ENCODE assay signal across 25 cellular contexts in the genomic region with DNA sequence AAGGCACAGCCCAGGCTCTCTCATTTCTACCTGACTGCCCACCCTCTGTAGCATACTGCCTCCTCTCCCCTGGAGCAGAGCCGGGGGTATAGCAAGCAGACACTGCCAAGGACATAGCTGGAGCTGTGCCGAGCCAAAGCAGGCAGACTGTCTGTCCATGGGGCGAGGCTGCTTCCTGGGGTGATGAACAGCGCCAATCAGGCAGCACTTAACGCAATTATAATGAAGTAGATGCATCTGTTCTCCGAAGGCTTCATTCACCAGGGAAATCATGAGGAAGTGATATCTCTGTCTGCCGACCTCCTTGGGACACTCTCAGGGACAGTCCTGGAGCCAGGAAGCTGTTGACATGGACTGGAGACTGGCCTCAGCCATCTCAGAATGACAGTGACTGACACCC.
DNase-seq lines count a peak whose midpoint lies in the region; ATAC-seq and TF ChIP-seq lines count a peak whose summit lies in the region.
"Had no signal": no experiment of that assay in that cellular context is flagged by ENCODE, and none has a peak within 500 bp of the region (broad histone marks: within the 10 kb centered on the region; RNA-seq: fewer than 3 reads in every experiment).

No MANE protein-coding gene starts in this region.

- H3K27ac ChIP-seq in IMR-90 (ENCODE audit: insufficient read depth, low read length) (no peak overlapping the region), OCI-LY7 (ENCODE audit: low read depth, low read length, poor library complexity, severe bottlenecking) (no peak overlapping the region)
- H3K27ac ChIP-seq: body of pancreas, vagina had no signal

- no peak overlapping the region for H2BK20ac ChIP-seq in IMR-90 (ENCODE audit: low read depth, low read length)

- no peaks in the 10 kb centered on the region for H3K9me1 ChIP-seq in IMR-90 (ENCODE audit: insufficient read depth, low read length)

- no peak overlapping the region for H3K4ac ChIP-seq in IMR-90 (ENCODE audit: low read depth, low read length)

- no peak overlapping the region for H2AK9ac ChIP-seq in IMR-90 (replicated peaks; ENCODE audit: low read depth, low read length, poor library complexity)

- no peaks in the 10 kb centered on the region for H3K79me1 ChIP-seq in IMR-90 (ENCODE audit: low read depth in 1 of 2, low read length in 2 of 2)

- TF ChIP-seq POLR2A in IMR-90 (IDR thresholded peaks at IDR 0.05; ENCODE audit: low read depth, low read length): no peak

- H3K27ac Mint-ChIP-seq in glutamatergic neuron (ENCODE audit: unreplicated experiment): peak overlapping the region; percentile 85
- no peak overlapping the region for H3K27ac Mint-ChIP-seq in Calu3 (ENCODE audit: unreplicated experiment)
- H3K27ac Mint-ChIP-seq: activated B cell treated with CpG ODN at 0.5 μM for 24 hours; activated CD8-positive, alpha-beta memory T cell treated with anti-CD3 and anti-CD28 coated beads, Interleukin-2, amount 10 ng/mL, durations not matched to agents 7 days and 5 days; CD4-positive, alpha-beta memory T cell; naive thymus-derived CD4-positive, alpha-beta T cell; progenitor cell of endocrine pancreas had no signal

- no peak overlapping the region for H2AK5ac ChIP-seq in IMR-90 (ENCODE audit: low read depth, low read length)

- intact Hi-C loops in IMR-90 (cut with micrococcal nuclease): no loop called here
- intact Hi-C loops in Calu3 (cut with micrococcal nuclease; ENCODE audit: unreplicated experiment): no loop called here
- intact Hi-C loops in OCI-LY7 (cut with micrococcal nuclease; ENCODE audit: unreplicated experiment): no loop called here

- H3K14ac ChIP-seq in IMR-90 (replicated peaks; ENCODE audit: low read depth, low read length): no peak overlapping the region

- no peak overlapping the region for H3K18ac ChIP-seq in IMR-90 (ENCODE audit: low read depth, low read length)

- no peak for TF ChIP-seq CTCF in IMR-90 (conservative IDR thresholded peaks at IDR 0.05; ENCODE audit: low read depth, low read length)
- no peak for TF ChIP-seq CTCF in glutamatergic neuron (IDR thresholded peaks at IDR 0.05; ENCODE audit: partially characterized antibody, unreplicated experiment)
- TF ChIP-seq CTCF in Calu3 (IDR thresholded peaks at IDR 0.05; ENCODE audit: unreplicated experiment): no peak
- TF ChIP-seq CTCF in OCI-LY7 (conservative IDR thresholded peaks at IDR 0.05; ENCODE audit: low read length): no peak

- H3K4me1 ChIP-seq in IMR-90 (ENCODE audit: control insufficient read depth, insufficient read depth, low read length) (no peaks in the 10 kb centered on the region), OCI-LY7 (ENCODE audit: insufficient read depth, low read length, poor library complexity, severe bottlenecking) (no peaks in the 10 kb centered on the region)
- H3K4me1 ChIP-seq: body of pancreas, HAP-1, vagina had no signal

- in situ Hi-C loops in IMR-90 (cut with MboI; ENCODE audit: low sequenced_read_pairs): no loop called here

- 58% methylated on average over 3 of the region's 7 CpGs; no CpG with 5 or more reads in 1 of the 2 experiments for WGBS in IMR-90 (ENCODE audit: extremely low coverage in 2 of 2, insufficient read length in 1 of 2), 2 experiments

- no peak overlapping the region for H4K91ac ChIP-seq in IMR-90 (ENCODE audit: insufficient read depth, low read depth, low read length)

- no peaks in the 10 kb centered on the region for H3K27me3 ChIP-seq in IMR-90 (ENCODE audit: control insufficient read depth, insufficient read depth, low read length)
- H3K27me3 ChIP-seq: body of pancreas, vagina had no signal

- H3K9me3 ChIP-seq in IMR-90 (ENCODE audit: control insufficient read depth, insufficient read depth, low read length) (peaks cover 10% of the 10 kb centered on the region), OCI-LY7 (ENCODE audit: low read length) (no peaks in the 10 kb centered on the region)
- H3K9me3 ChIP-seq: body of pancreas, HAP-1, vagina had no signal

- H2BK120ac ChIP-seq in IMR-90 (ENCODE audit: low read depth, low read length): no peak overlapping the region

- no peak overlapping the region for H3K9ac ChIP-seq in IMR-90 (ENCODE audit: low read depth, low read length)

- peak; percentile 19 for DNase-seq in NCI-H2227 (lab: John Stamatoyannopoulos, UW; ENCODE audit: unreplicated experiment)
- no peak for DNase-seq in NCI-H2227 treated with DMSO at 0.1 percent for 48 hours (lab: John Stamatoyannopoulos, UW)
- DNase-seq in IMR-90: no peak
- peak; percentile 44 for DNase-seq in NCI-H524 treated with DMSO at 0.1 percent for 48 hours (lab: John Stamatoyannopoulos, UW)
- DNase-seq in glutamatergic neuron: peak; percentile 34
- DNase-seq in Calu3: no peak
- no peak for DNase-seq in SHP77 (lab: John Stamatoyannopoulos, UW)
- no peak for DNase-seq in OCI-LY7 (ENCODE audit: low spot score)
- DNase-seq: activated B cell treated with CpG ODN at 0.5 μM for 24 hours; activated CD8-positive, alpha-beta memory T cell treated with anti-CD3 and anti-CD28 coated beads, Interleukin-2, amount 10 ng/mL, durations not matched to agents 7 days and 5 days; activated naive CD4-positive, alpha-beta T cell treated with Interleukin-2 at 50 U/mL for 16 hours; AML-193; body of pancreas; CD4-positive, alpha-beta memory T cell; midbrain; naive thymus-derived CD4-positive, alpha-beta T cell; NCI-H1092; NCI-H2107; NCI-H774; PC-3; SHP77 treated with DMSO at 0.1 percent for 48 hours; stimulated activated naive CD4-positive, alpha-beta T cell treated with Interleukin-2 at 50 U/mL for 16 hours had no signal

- H4K5ac ChIP-seq in IMR-90 (ENCODE audit: low read depth, low read length): no peak overlapping the region

- H3K9me3 Mint-ChIP-seq in glutamatergic neuron (ENCODE audit: unreplicated experiment) (peaks cover 10% of the 10 kb centered on the region), Calu3 (ENCODE audit: low read depth, unreplicated experiment) (peaks cover 6% of the 10 kb centered on the region)

- CTCF ChIA-PET in IMR-90 (lab: Yijun Ruan, JAX): no interaction called here
- CTCF ChIA-PET in Calu3 (lab: Charles Lee): no interaction called here
- CTCF ChIA-PET in OCI-LY7 (lab: Charles Lee; ENCODE audit: unreplicated experiment): no interaction called here

- no peaks in the 10 kb centered on the region for H3K79me2 ChIP-seq in OCI-LY7 (ENCODE audit: insufficient read depth, low read depth, low read length)

- TF ChIP-seq RAD21 in IMR-90 (IDR thresholded peaks at IDR 0.05; ENCODE audit: low read length): no peak

- no peaks in the 10 kb centered on the region for H3K9me2 ChIP-seq in OCI-LY7 (ENCODE audit: insufficient read depth, low read length)

- no peaks in the 10 kb centered on the region for H4K20me1 ChIP-seq in IMR-90 (ENCODE audit: insufficient read depth, low read length)
- no peaks in the 10 kb centered on the region for H4K20me1 ChIP-seq in OCI-LY7 (ENCODE audit: insufficient read depth, low read length)

- POLR2A ChIA-PET in IMR-90 (lab: Charles Lee; ENCODE audit: unreplicated experiment): no interaction called here
- POLR2A ChIA-PET in OCI-LY7 (lab: Charles Lee): no interaction called here

- H3K36me3 ChIP-seq in IMR-90 (ENCODE audit: control insufficient read depth, insufficient read depth, low read length) (no peaks in the 10 kb centered on the region), OCI-LY7 (ENCODE audit: insufficient read depth, low read length) (no peaks in the 10 kb centered on the region)
- H3K36me3 ChIP-seq: HAP-1, vagina had no signal

- H3K27me3 Mint-ChIP-seq in glutamatergic neuron (ENCODE audit: unreplicated experiment): peaks cover 7% of the 10 kb centered on the region
- H3K27me3 Mint-ChIP-seq in Calu3 (ENCODE audit: unreplicated experiment): no peaks in the 10 kb centered on the region
- H3K27me3 Mint-ChIP-seq: activated B cell treated with CpG ODN at 0.5 μM for 24 hours; activated CD8-positive, alpha-beta memory T cell treated with anti-CD3 and anti-CD28 coated beads, Interleukin-2, amount 10 ng/mL, durations not matched to agents 7 days and 5 days; CD4-positive, alpha-beta memory T cell; progenitor cell of endocrine pancreas had no signal

- H4K8ac ChIP-seq in IMR-90 (ENCODE audit: low read depth in 2 of 2, low read length in 2 of 2): no peak overlapping the region

- H3K36me3 Mint-ChIP-seq in glutamatergic neuron (ENCODE audit: unreplicated experiment) (peaks cover 11% of the 10 kb centered on the region), Calu3 (ENCODE audit: insufficient read depth, unreplicated experiment) (no peaks in the 10 kb centered on the region)
- H3K36me3 Mint-ChIP-seq: activated CD8-positive, alpha-beta memory T cell treated with anti-CD3 and anti-CD28 coated beads, Interleukin-2, amount 10 ng/mL, durations not matched to agents 7 days and 5 days; CD4-positive, alpha-beta memory T cell; naive thymus-derived CD4-positive, alpha-beta T cell had no signal

- H3K56ac ChIP-seq in IMR-90 (ENCODE audit: extremely low read depth, insufficient read depth, low read length): no peak overlapping the region

- no peak overlapping the region for H2BK5ac ChIP-seq in IMR-90 (ENCODE audit: low read depth, low read length, poor library complexity, severe bottlenecking)

- H3K4me2 ChIP-seq in IMR-90 (ENCODE audit: low read depth, low read length) (no peak overlapping the region), OCI-LY7 (ENCODE audit: low read length) (no peak overlapping the region)

- H3K4me1 Mint-ChIP-seq in glutamatergic neuron (ENCODE audit: low read depth, unreplicated experiment): peaks cover 36% of the 10 kb centered on the region
- H3K4me1 Mint-ChIP-seq in Calu3 (ENCODE audit: low read depth, unreplicated experiment): no peaks in the 10 kb centered on the region
- H3K4me1 Mint-ChIP-seq: activated B cell treated with CpG ODN at 0.5 μM for 24 hours; activated CD8-positive, alpha-beta memory T cell treated with anti-CD3 and anti-CD28 coated beads, Interleukin-2, amount 10 ng/mL, durations not matched to agents 7 days and 5 days; CD4-positive, alpha-beta memory T cell had no signal

- no peak for ATAC-seq in IMR-90 (ENCODE audit: low read depth)
- ATAC-seq: activated CD8-positive, alpha-beta memory T cell treated with anti-CD3 and anti-CD28 coated beads, Interleukin-2, amount 10 ng/mL, durations not matched to agents 7 days and 5 days; body of pancreas; naive thymus-derived CD4-positive, alpha-beta T cell; PC-3 had no signal

- no peak overlapping the region for H2BK15ac ChIP-seq in IMR-90 (ENCODE audit: low read depth, low read length)

- H3K23ac ChIP-seq in IMR-90 (ENCODE audit: low read depth, low read length): no peak overlapping the region

- dilution Hi-C loops in IMR-90 (cut with HindIII; ENCODE audit: low sequenced_read_pairs, unreplicated experiment): no loop called here

- BruUV-seq in IMR-90 (replicated peaks; lab: Mats Ljungman, UMichigan) (no TSS peak), Calu3 (replicated peaks; lab: Mats Ljungman, UMichigan) (no TSS peak), OCI-LY7 (replicated peaks; lab: Mats Ljungman, UMichigan) (no TSS peak)

- no peak overlapping the region for H3K4me3 ChIP-seq in IMR-90 (ENCODE audit: insufficient read depth, low read depth, low read length)
- no peak overlapping the region for H3K4me3 ChIP-seq in OCI-LY7 (ENCODE audit: low read depth, low read length, poor library complexity, severe bottlenecking)
- H3K4me3 ChIP-seq: body of pancreas, HAP-1, vagina had no signal

- H3K4me3 Mint-ChIP-seq in glutamatergic neuron (ENCODE audit: unreplicated experiment) (peak overlapping the region; percentile 14), Calu3 (ENCODE audit: low read depth, unreplicated experiment) (no peak overlapping the region)
- H3K4me3 Mint-ChIP-seq: activated B cell treated with CpG ODN at 0.5 μM for 24 hours; activated CD8-positive, alpha-beta memory T cell treated with anti-CD3 and anti-CD28 coated beads, Interleukin-2, amount 10 ng/mL, durations not matched to agents 7 days and 5 days; CD4-positive, alpha-beta memory T cell; naive thymus-derived CD4-positive, alpha-beta T cell had no signal

- H2AFZ ChIP-seq in IMR-90 (replicated peaks; ENCODE audit: low read length, poor library complexity) (peak overlapping the region; percentile 21), OCI-LY7 (ENCODE audit: low read length) (no peak overlapping the region)

Comparison
In these comparisons a context has a peak if more than half of its experiments do, and no peak if none do; other contexts are left out.
1. DNase-seq: peak in NCI-H2227 (single experiment), NCI-H524 treated with DMSO at 0.1 percent for 48 hours (single experiment) and glutamatergic neuron (single experiment); none in NCI-H2227 treated with DMSO at 0.1 percent for 48 hours (single experiment), IMR-90 (single experiment), Calu3 (single experiment), SHP77 (0 of 2) and OCI-LY7 (single experiment).